Comparison of ENCODE assay signal across 8 cellular contexts in the genomic region with DNA sequence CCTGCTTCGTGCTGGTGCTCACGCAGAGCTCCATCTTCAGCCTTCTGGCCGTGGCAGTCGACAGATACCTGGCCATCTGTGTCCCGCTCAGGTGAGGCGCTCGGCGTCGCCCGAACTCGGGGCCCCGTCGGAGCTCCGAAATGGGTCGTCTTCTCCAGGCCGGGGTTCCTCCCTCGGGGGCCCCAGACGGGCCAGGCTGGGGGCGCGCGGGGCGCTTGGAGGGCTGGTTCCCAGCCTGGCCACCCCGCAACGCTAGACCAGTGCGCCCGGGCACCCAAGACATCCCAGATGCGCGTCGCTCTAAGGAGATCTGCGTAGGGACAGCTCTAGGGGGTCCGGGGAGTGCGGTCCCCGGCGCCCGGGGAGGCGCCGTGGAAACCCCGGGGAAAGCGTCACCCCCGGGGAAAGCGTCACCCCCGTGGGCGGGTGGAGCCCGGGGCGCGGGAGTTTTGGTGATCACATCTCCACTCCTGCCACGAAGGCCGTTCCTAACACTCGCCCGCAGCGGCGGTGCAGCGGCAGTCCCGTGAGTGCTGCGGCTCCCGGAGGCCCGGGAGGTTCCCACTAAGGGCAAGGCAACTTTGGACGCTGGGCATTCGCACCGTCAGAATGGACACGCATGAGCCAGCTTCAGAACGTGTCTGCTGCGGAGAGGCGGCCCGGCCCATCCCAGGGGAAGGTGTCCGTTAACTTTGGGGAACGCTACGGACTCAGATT. TPM values are rescaled to one million over a fixed set of nuclear protein-coding genes. Genes with fewer than 3 reads are reported as not detected.
DNase-seq lines count a peak whose midpoint lies in the region; ATAC-seq lines count a peak whose summit lies in the region.

No MANE protein-coding gene starts in this region.

- H3K27me3 ChIP-seq in iPS DF 6.9 (ENCODE audit: control insufficient read depth, insufficient read depth, low read length) (peaks cover 18% of the 10 kb centered on the region), skeletal muscle satellite cell (ENCODE audit: control insufficient read depth, insufficient read depth, low read length) (peaks cover 5% of the 10 kb centered on the region)

- no peaks in the 10 kb centered on the region for H3K9me3 ChIP-seq in iPS DF 6.9 (ENCODE audit: control insufficient read depth, insufficient read depth, low read length)
- no peaks in the 10 kb centered on the region for H3K9me3 ChIP-seq in skeletal muscle satellite cell (replicated peaks; ENCODE audit: low read length)

- peak overlapping the region; percentile 33; the same call in 1 of the 2 replicates for H3K4me3 ChIP-seq in iPS DF 6.9 (ENCODE audit: low read length)
- peak overlapping the region; percentile 74 for H3K4me3 ChIP-seq in skeletal muscle satellite cell (ENCODE audit: low read length)

- peak overlapping the region; percentile 76 for H3K9ac ChIP-seq in skeletal muscle satellite cell (ENCODE audit: low read depth, low read length)

- H3K4me2 ChIP-seq in skeletal muscle satellite cell (ENCODE audit: low read length): peak overlapping the region; percentile 92

- WGBS in iPS DF 6.9 (ENCODE audit: insufficient coverage, insufficient read length): no CpG with 5 or more reads among the region's 68 CpGs

- ATAC-seq in HG02943 (IDR thresholded peaks at IDR 0.05; ENCODE audit: low read depth, unreplicated experiment) (peak; percentile 14), GM18520 (IDR thresholded peaks at IDR 0.05; ENCODE audit: unreplicated experiment) (no peak), HG02885 (IDR thresholded peaks at IDR 0.05; ENCODE audit: poor library complexity, unreplicated experiment) (no peak)

- peaks cover 5% of the 10 kb centered on the region; the same call in 1 of the 2 replicates for H3K4me1 ChIP-seq in iPS DF 6.9 (ENCODE audit: control insufficient read depth, insufficient read depth, low read length)
- peaks cover 37% of the 10 kb centered on the region for H3K4me1 ChIP-seq in skeletal muscle satellite cell (ENCODE audit: control insufficient read depth, insufficient read depth, low read length)

- H3K36me3 ChIP-seq in iPS DF 6.9 (ENCODE audit: control insufficient read depth, insufficient read depth, low read length): no peaks in the 10 kb centered on the region
- H3K36me3 ChIP-seq in skeletal muscle satellite cell (ENCODE audit: insufficient read depth, low read length): no peaks in the 10 kb centered on the region

- DNase-seq in AG08395 (ENCODE audit: low spot score): peak; percentile 11
- peak; percentile 7 for DNase-seq in activated T-helper 9 cell treated with anti-CD3 and anti-CD28 coated beads, Interleukin-2, amount 50 U/mL, for 16 hours (ENCODE audit: low read depth)
- no peak for DNase-seq in iPS DF 6.9 (ENCODE audit: low read depth, low spot score)
- no peak for DNase-seq in substantia nigra (lab: John Stamatoyannopoulos, UW)

- H3K27ac ChIP-seq in iPS DF 6.9 (ENCODE audit: low read length): no peak overlapping the region
- no peak overlapping the region for H3K27ac ChIP-seq in substantia nigra (ENCODE audit: low read depth, low read length, poor library complexity, severe bottlenecking)

RNA-seq across cellular contexts. Expression of gene ADORA2B, which starts 0.7 kb away (rescaled TPM):
- 15.5 and 22.9 TPM in 2 replicates for total RNA-seq in skeletal muscle satellite cell (2012; rRNA removed)

RNA-seq across cellular contexts. Expression of gene ZSWIM7, which starts 53.9 kb away (rescaled TPM):
- total RNA-seq in skeletal muscle satellite cell (2012; rRNA removed): 7.0 and 9.9 TPM in 2 replicates

RNA-seq across cellular contexts. Expression of gene TTC19, which starts 54.0 kb away (rescaled TPM):
- total RNA-seq in skeletal muscle satellite cell (2012; rRNA removed): 23.3 and 28.8 TPM in 2 replicates

Comparison
In these comparisons a context has a peak if more than half of its experiments do, and no peak if none do; other contexts are left out.
1. DNase-seq: peak in AG08395 (single experiment) and activated T-helper 9 cell treated with anti-CD3 and anti-CD28 coated beads, Interleukin-2, amount 50 U/mL, for 16 hours (single experiment); none in iPS DF 6.9 (single experiment) and substantia nigra (0 of 49).